ENCODE assay signal across 19 cellular contexts in the genomic region with DNA sequence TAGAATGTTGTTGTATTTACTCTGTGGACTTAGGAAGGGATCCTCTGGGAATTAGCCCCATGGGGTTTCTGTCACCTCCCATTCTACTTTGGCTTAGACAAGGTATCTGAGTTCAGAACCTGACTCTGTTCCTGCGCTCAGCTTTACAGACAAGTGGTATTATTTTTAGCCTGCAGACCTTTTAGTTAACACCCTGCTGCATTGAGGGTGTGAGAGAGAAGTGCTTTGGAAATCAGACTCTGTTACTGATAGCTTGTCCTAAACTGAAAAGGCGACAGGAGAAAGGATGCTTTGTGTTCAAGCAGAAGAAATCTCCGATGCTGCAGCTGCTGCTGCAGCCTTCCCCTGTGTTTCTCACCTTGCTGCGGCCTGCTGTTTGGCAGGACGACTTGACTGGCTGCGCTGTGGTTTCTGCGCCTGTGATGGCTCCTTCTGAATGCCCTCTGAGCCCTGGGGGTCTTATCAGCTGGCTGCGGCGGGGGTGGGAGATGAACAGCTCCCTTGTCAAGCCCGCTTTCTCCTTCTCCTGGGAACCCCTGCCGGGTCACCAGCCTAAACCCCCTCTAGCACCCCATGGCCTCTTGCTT.
"Had no signal": no experiment of that assay in that cellular context is flagged by ENCODE, and none has a peak within 500 bp of the region (broad histone marks: within the 10 kb centered on the region; RNA-seq: fewer than 3 reads in every experiment).

No MANE protein-coding gene starts in this region.

- H3K4me3 ChIP-seq: colonic mucosa, lung, skin epidermis, transverse colon had no signal

- H3K79me2 ChIP-seq: parathyroid adenoma had no signal

- H3K9me3 ChIP-seq: colonic mucosa, transverse colon had no signal

- DNase-seq: activated B cell treated with CpG ODN at 0.5 μM for 24 hours; activated CD4-positive, alpha-beta T cell treated with anti-CD3 and anti-CD28 coated beads for 48 hours; activated CD8-positive, alpha-beta T cell treated with anti-CD3 and anti-CD28 coated beads for 36 hours; activated effector memory CD4-positive, alpha-beta T cell treated with anti-CD3 and anti-CD28 coated beads, Interleukin-2, amount 50 U/mL, for 16 hours; activated T-cell treated with anti-CD3 and anti-CD28 coated beads, Interleukin-2, amount 50 U/mL, for 4 hours; caudate nucleus; colonic mucosa; glutamatergic neuron; midbrain; naive B cell; stimulated activated CD4-positive, alpha-beta T cell treated with anti-CD3 and anti-CD28 coated beads, Interleukin-15, amount 100 ng/mL, for 24 hours; stimulated activated CD4-positive, alpha-beta T cell treated with anti-CD3 and anti-CD28 coated beads, Interleukin-4, amount 100 ng/mL, for 1 hour; stimulated activated naive B cell treated with anti-CD40 and anti-IgM and Interleukin-4, amounts not matched to agents 10 μg/mL and 1 μg/mL and 100 μg/mL, for 72 hours; transverse colon had no signal

- H3K27me3 ChIP-seq: colonic mucosa, transverse colon had no signal

- H3K9ac ChIP-seq: parathyroid adenoma had no signal

- H3K36me3 ChIP-seq: colonic mucosa, transverse colon had no signal

- H3K27ac ChIP-seq: colonic mucosa, parathyroid adenoma, skin epidermis had no signal

- H3K4me1 ChIP-seq: colonic mucosa, parathyroid adenoma, transverse colon had no signal

- ATAC-seq: activated CD8-positive, alpha-beta T cell treated with anti-CD3 and anti-CD28 coated beads for 36 hours; activated naive CD4-positive, alpha-beta T cell treated with anti-CD3 and anti-CD28 coated beads, Interleukin-2, amount 50 U/mL, for 72 hours; activated T-cell treated with anti-CD3 and anti-CD28 coated beads, Interleukin-2, amount 50 U/mL, for 4 hours; esophagus mucosa; stimulated activated naive B cell treated with anti-CD40 and anti-IgM and Interleukin-4, amounts not matched to agents 10 μg/mL and 1 μg/mL and 100 μg/mL, for 72 hours had no signal

- H2AFZ ChIP-seq: parathyroid adenoma had no signal
